In the genomic region with DNA sequence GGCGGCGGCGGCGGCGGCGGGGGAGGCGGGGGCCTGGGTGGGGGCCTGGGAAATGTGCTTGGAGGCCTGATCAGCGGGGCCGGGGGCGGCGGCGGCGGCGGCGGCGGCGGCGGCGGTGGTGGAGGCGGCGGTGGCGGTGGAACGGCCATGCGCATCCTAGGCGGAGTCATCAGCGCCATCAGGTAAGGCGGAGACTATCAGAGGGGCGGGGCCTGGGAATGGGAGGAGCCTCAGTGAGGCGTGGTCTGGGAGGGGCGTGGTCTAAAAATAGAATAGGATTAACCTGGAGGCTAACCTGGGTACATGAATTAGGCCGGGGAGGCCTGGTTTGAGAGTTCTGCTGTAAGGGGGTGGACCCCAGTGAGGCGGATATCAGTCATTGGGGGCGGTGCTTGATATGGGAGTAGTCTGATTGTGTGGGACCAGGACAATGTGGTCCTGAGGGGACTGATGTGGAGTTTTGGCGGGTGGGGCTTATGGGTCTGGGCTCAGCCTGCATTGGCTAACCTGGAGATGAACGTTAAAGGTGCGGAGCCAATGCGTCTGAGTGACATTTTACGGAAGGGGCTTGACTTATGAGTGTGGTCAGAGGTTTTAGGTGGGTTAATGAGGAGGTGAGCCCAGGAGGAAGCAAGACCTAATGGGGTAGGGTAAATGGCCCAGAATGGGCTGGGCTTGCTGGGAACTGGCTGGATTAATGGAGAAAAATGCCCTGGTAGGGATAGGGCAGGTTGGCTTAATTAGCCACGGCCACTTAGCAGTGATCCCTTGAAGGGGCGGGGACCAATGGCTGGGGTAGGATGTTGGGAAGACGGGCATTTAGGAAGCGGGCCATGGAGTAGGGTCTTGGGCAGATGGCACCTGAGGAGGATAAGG, we compare ENCODE assay signal across 8 cellular contexts. TPM values are rescaled to one million over a fixed set of nuclear protein-coding genes. Genes with fewer than 3 reads are reported as not detected.
DNase-seq lines count a peak whose midpoint lies in the region; ATAC-seq and TF ChIP-seq lines count a peak whose summit lies in the region.

No MANE protein-coding gene starts in this region.

- peak overlapping the region; percentile 69 to 98 (median 92) for H3K4me3 ChIP-seq in dorsolateral prefrontal cortex
- peak overlapping the region; percentile 85 for H3K4me3 ChIP-seq in lower leg skin (ENCODE audit: low read depth, poor library complexity, severe bottlenecking)

- intact Hi-C loops in activated CD4-positive, alpha-beta memory T cell treated with anti-CD3 and anti-CD28 coated beads for 36 hours (cut with micrococcal nuclease), result loop anchor here (1.0 kb wide), 1 partner anchor 26 kb away; a partner anchor contains a TSS
- intact Hi-C loops in dorsolateral prefrontal cortex (cut with DNase I), result loop anchor here in 1 of 2 donors (10.0 kb wide), 1 partner anchor 206 kb away; a partner anchor contains a TSS
- intact Hi-C loops in lower leg skin (cut with DNase I; ENCODE audit: low total_unique reads), result no loop called here

- H3K4me3 Mint-ChIP-seq in activated CD4-positive, alpha-beta memory T cell treated with anti-CD3 and anti-CD28 coated beads for 36 hours, result peak overlapping the region; percentile 92

- POLR2A ChIA-PET in activated CD4-positive, alpha-beta memory T cell treated with anti-CD3 and anti-CD28 coated beads for 36 hours (lab: Charles Lee), result interaction anchor here (0.5 to 3.2 kb wide), 2 partner anchors 12 to 79 kb away, joined by 4 to 26 read pairs; no protein-coding TSS in a partner anchor

- H3K27ac Mint-ChIP-seq in activated CD4-positive, alpha-beta memory T cell treated with anti-CD3 and anti-CD28 coated beads for 36 hours, result peak overlapping the region; percentile 97

- H3K4me1 Mint-ChIP-seq in activated CD4-positive, alpha-beta memory T cell treated with anti-CD3 and anti-CD28 coated beads for 36 hours (ENCODE audit: low read depth), result peaks cover 24% of the 10 kb centered on the region

- H3K36me3 Mint-ChIP-seq in activated CD4-positive, alpha-beta memory T cell treated with anti-CD3 and anti-CD28 coated beads for 36 hours, result peaks cover 34% of the 10 kb centered on the region

- H3K27me3 ChIP-seq in dorsolateral prefrontal cortex, result no peaks in the 10 kb centered on the region

- DNase-seq in 8988T (peak; percentile 89), NCI-H774 (lab: John Stamatoyannopoulos, UW) (peak; percentile 61), dorsolateral prefrontal cortex (peak; percentile 56 to 88 (median 80)), lower leg skin (ENCODE audit: low spot score in 2 of 2) (peak; percentile 89 to 98)
- peak; percentile 95 for DNase-seq in activated CD4-positive, alpha-beta memory T cell treated with anti-CD3 and anti-CD28 coated beads for 36 hours
- peak; percentile 88 for DNase-seq in stimulated activated CD4-positive, alpha-beta T cell treated with anti-CD3 and anti-CD28 coated beads, Interleukin-4, amount 100 ng/mL, for 1 hour

- no peaks in the 10 kb centered on the region for H3K27me3 Mint-ChIP-seq in activated CD4-positive, alpha-beta memory T cell treated with anti-CD3 and anti-CD28 coated beads for 36 hours

- TF ChIP-seq POLR2A in lower leg skin (IDR thresholded peaks at IDR 0.05), result no peak

- peak overlapping the region in 55 of 59 donors; percentile 2 to 99 (median 95) for H3K27ac ChIP-seq in dorsolateral prefrontal cortex

- ATAC-seq in GM18861 (IDR thresholded peaks at IDR 0.05; ENCODE audit: unreplicated experiment) (peak; percentile 30), HG03571 (IDR thresholded peaks at IDR 0.05; ENCODE audit: unreplicated experiment) (peak; percentile 45)

- TF ChIP-seq CTCF in dorsolateral prefrontal cortex (IDR thresholded peaks at IDR 0.05 in 54 of 56, conservative IDR thresholded peaks at IDR 0.05 in 2 of 56; ENCODE audit: low read depth in 1 of 56, partially characterized antibody in 56 of 56) (no peak), lower leg skin (IDR thresholded peaks at IDR 0.05) (no peak)

- H3K9me3 Mint-ChIP-seq in activated CD4-positive, alpha-beta memory T cell treated with anti-CD3 and anti-CD28 coated beads for 36 hours, result no peaks in the 10 kb centered on the region

- CTCF ChIA-PET in activated CD4-positive, alpha-beta memory T cell treated with anti-CD3 and anti-CD28 coated beads for 36 hours (lab: Charles Lee), result interaction anchor here (5.6 kb wide), 1 partner anchor 14 kb away, joined by 37 read pairs; no protein-coding TSS in a partner anchor

- 21 to 22% methylated on average over 41 to 42 of the region's 42 CpGs for WGBS in lower leg skin, 2 donors

RNA-seq across cellular contexts. Expression of a gene that starts 1.4 kb away (rescaled TPM):
- 100 to 1,000 TPM; 430 to 447 TPM for total RNA-seq in activated CD4-positive, alpha-beta memory T cell treated with anti-CD3 and anti-CD28 coated beads for 36 hours
- total RNA-seq in dorsolateral prefrontal cortex, result 100 to 1,000 TPM; 254 to 668 (median 504) TPM
- 100 to 1,000 TPM in 1 of 4 donors, 10 to 100 TPM in 3; 33.3 to 125 (median 83.2) TPM for total RNA-seq in lower leg skin

RNA-seq across cellular contexts. Expression of a gene that starts 11.0 kb away (rescaled TPM):
- not detected for total RNA-seq in activated CD4-positive, alpha-beta memory T cell treated with anti-CD3 and anti-CD28 coated beads for 36 hours
- total RNA-seq in dorsolateral prefrontal cortex (100 to 1,000 TPM in 85 of 120 experiments, 10 to 100 TPM in 35; 37.0 to 216 (median 117) TPM), lower leg skin (10 to 100 TPM in 1 of 4 donors, 1 to 10 TPM in 3; 1.1 to 12.9 (median 6.3) TPM)

RNA-seq across cellular contexts. Expression of a gene that starts 26.0 kb away (rescaled TPM):
- 100 to 1,000 TPM; 134 to 137 TPM for total RNA-seq in activated CD4-positive, alpha-beta memory T cell treated with anti-CD3 and anti-CD28 coated beads for 36 hours
- 100 to 1,000 TPM; 145 to 409 (median 268) TPM for total RNA-seq in dorsolateral prefrontal cortex
- total RNA-seq in lower leg skin, result 100 to 1,000 TPM in 2 of 4 donors, 10 to 100 TPM in 2; 60.8 to 113 (median 94.5) TPM

RNA-seq across cellular contexts. Expression of a gene that starts 26.6 kb away (rescaled TPM):
- total RNA-seq in activated CD4-positive, alpha-beta memory T cell treated with anti-CD3 and anti-CD28 coated beads for 36 hours, result 10 to 100 TPM; 84.1 to 84.8 TPM
- total RNA-seq in dorsolateral prefrontal cortex (100 to 1,000 TPM in 77 of 120 experiments, 10 to 100 TPM in 43; 61.9 to 165 (median 106) TPM), lower leg skin (10 to 100 TPM; 32.0 to 74.8 (median 57.5) TPM)

RNA-seq across cellular contexts. Expression of a gene that starts 30.3 kb away (rescaled TPM):
- total RNA-seq in activated CD4-positive, alpha-beta memory T cell treated with anti-CD3 and anti-CD28 coated beads for 36 hours, result not detected
- total RNA-seq in dorsolateral prefrontal cortex (not detected), lower leg skin (not detected)

Comparison
In these comparisons a context has a peak if more than half of its experiments do, and no peak if none do; other contexts are left out.
1. Peak in every context shown above with its lines: DNase-seq, ATAC-seq, H3K4me3 ChIP-seq and H3K27ac ChIP-seq.